Comparison of ENCODE assay signal across 22 cellular contexts in genomic region chr17:80191720-80192265, GRCh38. TPM values are rescaled to one million over a fixed set of nuclear protein-coding genes. Genes with fewer than 3 reads are reported as not detected.
DNase-seq lines count a peak whose midpoint lies in the region; ATAC-seq, FAIRE-seq and TF ChIP-seq lines count a peak whose summit lies in the region.
"Had no signal": no experiment of that assay in that cellular context is flagged by ENCODE, and none has a peak within 500 bp of the region (broad histone marks: within the 10 kb centered on the region; RNA-seq: fewer than 3 reads in every experiment).

No MANE protein-coding gene starts in this region.

- H3K36me3 Mint-ChIP-seq in CD4-positive, alpha-beta T cell (ENCODE audit: low read depth), result no peaks in the 10 kb centered on the region

- H3K27me3 ChIP-seq in keratinocyte (ENCODE audit: control insufficient read depth, extremely low read depth, insufficient read depth, low read length) (peaks cover 5% of the 10 kb centered on the region), suprapubic skin (no peaks in the 10 kb centered on the region)
- no peaks in the 10 kb centered on the region for H3K27me3 ChIP-seq in CD4-positive, alpha-beta T cell (ENCODE audit: control insufficient read depth, insufficient read depth, low read length)
- H3K27me3 ChIP-seq: BE2C had no signal

- dilution Hi-C loops in keratinocyte (cut with MboI; ENCODE audit: extremely low pct_ligation_motif_present, low sequenced_read_pairs), result no loop called here

- TF ChIP-seq POLR2A in suprapubic skin (IDR thresholded peaks at IDR 0.05), result no peak

- no peaks in the 10 kb centered on the region for H3K9me3 ChIP-seq in keratinocyte (ENCODE audit: control insufficient read depth, low read depth, low read length)
- H3K9me3 ChIP-seq in suprapubic skin, result no peaks in the 10 kb centered on the region
- H3K9me3 ChIP-seq in CD4-positive, alpha-beta T cell (ENCODE audit: control insufficient read depth, low read length), result no peaks in the 10 kb centered on the region
- H3K9me3 ChIP-seq: BE2C, gastrocnemius medialis, mucosa of descending colon had no signal

- H3K4me3 ChIP-seq in coronary artery (peak overlapping the region; percentile 17), keratinocyte (ENCODE audit: control insufficient read depth in 2 of 3, extremely low read depth in 1 of 3, insufficient read depth in 2 of 3, low read depth in 1 of 3, low read length in 3 of 3) (peak overlapping the region in 2 of 3 experiments; percentile 34 to 50), suprapubic skin (peak overlapping the region; percentile 30)
- H3K4me3 ChIP-seq: gastrocnemius medialis, GM12878, mucosa of descending colon, SK-N-MC had no signal

- no peaks in the 10 kb centered on the region for H3K4me1 Mint-ChIP-seq in CD4-positive, alpha-beta T cell (ENCODE audit: low read depth)

- TF ChIP-seq EP300 in suprapubic skin (IDR thresholded peaks at IDR 0.05), result no peak

- TF ChIP-seq CTCF in coronary artery (IDR thresholded peaks at IDR 0.05) (no peak), keratinocyte (optimal IDR thresholded peaks at IDR 0.05 in 1 of 3, IDR thresholded peaks at IDR 0.05 in 1 of 3, conservative IDR thresholded peaks at IDR 0.05 in 1 of 3; ENCODE audit: extremely low read depth in 1 of 3, insufficient read depth in 2 of 3, low read length in 3 of 3) (no peak), suprapubic skin (IDR thresholded peaks at IDR 0.05) (no peak)
- no peak for TF ChIP-seq CTCF in CD4-positive, alpha-beta T cell (IDR thresholded peaks at IDR 0.05)

- ATAC-seq in CD4-positive, alpha-beta T cell (ENCODE audit: poor library complexity), result no peak
- no peak for ATAC-seq in HG02970 (IDR thresholded peaks at IDR 0.05; ENCODE audit: low FRiP score, unreplicated experiment)
- ATAC-seq: GM12878 had no signal

- peak overlapping the region; percentile 86 for H3K4me2 ChIP-seq in keratinocyte (ENCODE audit: control insufficient read depth, extremely low read depth, insufficient read depth, low read depth, low read length)
- H3K4me2 ChIP-seq: KMS-11 had no signal

- H3K9me1 ChIP-seq in keratinocyte (ENCODE audit: control insufficient read depth, extremely low read depth, insufficient read depth, low read length), result peaks cover 1% of the 10 kb centered on the region

- no peaks in the 10 kb centered on the region for H3K9me3 Mint-ChIP-seq in CD4-positive, alpha-beta T cell
- H3K9me3 Mint-ChIP-seq: central memory CD8-positive, alpha-beta T cell had no signal

- peaks cover 8% of the 10 kb centered on the region for H3K27me3 Mint-ChIP-seq in CD4-positive, alpha-beta T cell

- H3K4me3 Mint-ChIP-seq in CD4-positive, alpha-beta T cell, result no peak overlapping the region
- H3K4me3 Mint-ChIP-seq: central memory CD8-positive, alpha-beta T cell had no signal

- intact Hi-C loops in CD4-positive, alpha-beta T cell (cut with DNase I, micrococcal nuclease), result loop anchor here in 1 of 2 experiments (5.0 kb wide), 1 partner anchor 176 kb away; no protein-coding TSS in a partner anchor

- no peak overlapping the region for H3K9ac ChIP-seq in keratinocyte (ENCODE audit: control insufficient read depth, extremely low read depth, insufficient read depth, low read length)
- H3K9ac ChIP-seq: KMS-11 had no signal

- no peaks in the 10 kb centered on the region for H4K20me1 ChIP-seq in keratinocyte (ENCODE audit: control insufficient read depth, extremely low read depth, insufficient read depth, low read length)

- peak overlapping the region; percentile 87 for H2AFZ ChIP-seq in keratinocyte (ENCODE audit: control insufficient read depth, low read length)

- 24% methylated on average over 18 of the region's 18 CpGs for WGBS in suprapubic skin

- POLR2A ChIA-PET in CD4-positive, alpha-beta T cell (lab: Charles Lee), result no interaction called here

- H3K27ac ChIP-seq in coronary artery (no peak overlapping the region), keratinocyte (ENCODE audit: control insufficient read depth, insufficient read depth, low read length) (no peak overlapping the region), suprapubic skin (peak overlapping the region; percentile 78)
- H3K27ac ChIP-seq in CD4-positive, alpha-beta T cell (ENCODE audit: low read depth, low read length), result no peak overlapping the region
- H3K27ac ChIP-seq: 22Rv1, KMS-11, SK-N-MC had no signal

- H3K27ac Mint-ChIP-seq in CD4-positive, alpha-beta T cell, result no peak overlapping the region

- CTCF ChIA-PET in CD4-positive, alpha-beta T cell (lab: Charles Lee), result no interaction called here

- peak; percentile 8 for DNase-seq in NCI-H1694 (lab: John Stamatoyannopoulos, UW)
- no peak for DNase-seq in NCI-H1694 treated with DMSO at 0.1 percent for 48 hours (lab: John Stamatoyannopoulos, UW)
- no peak for DNase-seq in coronary artery (ENCODE audit: low spot score)
- no peak for DNase-seq in keratinocyte (ENCODE audit: low read depth, low spot score)
- no peak for DNase-seq in suprapubic skin (ENCODE audit: low spot score in 2 of 2)
- no peak for DNase-seq in CD4-positive, alpha-beta T cell
- no peak for DNase-seq in GM19238 (ENCODE audit: insufficient read length, low spot score)
- DNase-seq: activated gamma-delta T cell; BE2C; DMS 273 treated with DMSO at 0.1 percent for 48 hours; gastrocnemius medialis; GF-D8; mucosa of descending colon; NCI-H1048; stimulated activated CD4-positive, alpha-beta T cell treated with anti-CD3 and anti-CD28 coated beads, Interleukin-2, amount 100 ng/mL, for 48 hours; T1000 had no signal

- no peaks in the 10 kb centered on the region for H3K36me3 ChIP-seq in keratinocyte (ENCODE audit: control insufficient read depth in 2 of 2, extremely low read depth in 1 of 2, insufficient read depth in 2 of 2, low read length in 2 of 2)
- H3K36me3 ChIP-seq in suprapubic skin, result no peaks in the 10 kb centered on the region
- H3K36me3 ChIP-seq: BE2C, gastrocnemius medialis had no signal

- H3K4me1 ChIP-seq in keratinocyte (ENCODE audit: control insufficient read depth, extremely low read depth, insufficient read depth, low read length) (peaks cover 31% of the 10 kb centered on the region), suprapubic skin (peaks cover 43% of the 10 kb centered on the region)
- H3K4me1 ChIP-seq: BE2C had no signal

- H3K79me2 ChIP-seq in keratinocyte (ENCODE audit: control insufficient read depth, insufficient read depth, low read length), result no peaks in the 10 kb centered on the region

- FAIRE-seq in keratinocyte (lab: Jason Lieb, UNC), result no peak
- FAIRE-seq: GM12878 had no signal

RNA-seq across cellular contexts. Expression of gene CARD14, which starts 22.0 kb away (rescaled TPM):
- polyA plus RNA-seq in keratinocyte, result 0.23 to 1.6 TPM (median 0.49 TPM) in 3 replicates
- polyA plus RNA-seq in keratinocyte (2011; ENCODE audit: low read depth), result 11.9 TPM
- 0.23 and 0.57 TPM in 2 replicates for polyA plus RNA-seq in keratinocyte (2011; cell fraction: cytosol; rRNA removed)
- polyA plus RNA-seq in keratinocyte (2011; cell fraction: nucleus; rRNA removed), result 1.1 and 2.5 TPM in 2 replicates
- 0.40 and 9.8 TPM in 2 replicates for polyA plus RNA-seq in keratinocyte (2012; ENCODE audit: low replicate concordance)
- 0.73 to 0.74 TPM in 2 of 3 replicates, not detected in the other for polyA minus RNA-seq in keratinocyte
- not detected for polyA minus RNA-seq in keratinocyte (2011; cell fraction: cytosol; rRNA and poly(A)+ RNA removed)
- 1.3 and 2.2 TPM in 2 replicates for polyA minus RNA-seq in keratinocyte (2011; cell fraction: nucleus; rRNA and poly(A)+ RNA removed)
- 10 to 100 TPM; 32.1 to 92.5 (median 45.3) TPM for total RNA-seq in suprapubic skin
- total RNA-seq in CD4-positive, alpha-beta T cell, result not detected
- total RNA-seq: gastrocnemius medialis, GM12878 had no signal

RNA-seq across cellular contexts. Expression of gene SGSH, which starts 28.3 kb away (rescaled TPM):
- polyA plus RNA-seq in keratinocyte, result 8.9 to 21.5 TPM (median 9.6 TPM) in 3 replicates
- polyA plus RNA-seq in keratinocyte (2011; ENCODE audit: low read depth), result 7.2 TPM
- 5.2 and 9.1 TPM in 2 replicates for polyA plus RNA-seq in keratinocyte (2011; cell fraction: cytosol; rRNA removed)
- 89.8 and 106 TPM in 2 replicates for polyA plus RNA-seq in keratinocyte (2011; cell fraction: nucleus; rRNA removed)
- polyA plus RNA-seq in keratinocyte (2012; ENCODE audit: low replicate concordance), result 11.3 and 23.7 TPM in 2 replicates
- 10.0 to 31.6 TPM (median 10.1 TPM) in 3 replicates for polyA minus RNA-seq in keratinocyte
- 14.4 TPM for polyA minus RNA-seq in keratinocyte (2011; cell fraction: cytosol; rRNA and poly(A)+ RNA removed)
- 28.7 and 33.2 TPM in 2 replicates for polyA minus RNA-seq in keratinocyte (2011; cell fraction: nucleus; rRNA and poly(A)+ RNA removed)
- 10 to 100 TPM; 27.0 to 79.3 (median 31.2) TPM for total RNA-seq in suprapubic skin
- total RNA-seq in CD4-positive, alpha-beta T cell, result 100 to 1,000 TPM in 1 of 2 experiments, 10 to 100 TPM in 1; 97.9 to 102 TPM

RNA-seq across cellular contexts. Expression of gene SLC26A11, which starts 28.4 kb away (rescaled TPM):
- polyA plus RNA-seq in keratinocyte, result 2.2 to 4.7 TPM (median 3.0 TPM) in 3 replicates
- 2.0 TPM for polyA plus RNA-seq in keratinocyte (2011; ENCODE audit: low read depth)
- polyA plus RNA-seq in keratinocyte (2011; cell fraction: cytosol; rRNA removed), result 1.3 and 2.6 TPM in 2 replicates
- polyA plus RNA-seq in keratinocyte (2011; cell fraction: nucleus; rRNA removed), result 15.7 and 21.6 TPM in 2 replicates
- 3.8 and 5.7 TPM in 2 replicates for polyA plus RNA-seq in keratinocyte (2012; ENCODE audit: low replicate concordance)
- 2.2 to 5.7 TPM (median 3.2 TPM) in 3 replicates for polyA minus RNA-seq in keratinocyte
- polyA minus RNA-seq in keratinocyte (2011; cell fraction: cytosol; rRNA and poly(A)+ RNA removed), result 3.3 TPM
- 11.2 and 12.5 TPM in 2 replicates for polyA minus RNA-seq in keratinocyte (2011; cell fraction: nucleus; rRNA and poly(A)+ RNA removed)
- total RNA-seq in suprapubic skin, result 10 to 100 TPM; 14.1 to 38.9 (median 26.5) TPM
- total RNA-seq in CD4-positive, alpha-beta T cell, result 10 to 100 TPM; 46.5 to 50.9 TPM

RNA-seq across cellular contexts. Expression of gene EIF4A3, which starts 44.9 kb away (rescaled TPM):
- 78.9 to 143 TPM (median 125 TPM) in 3 replicates for polyA plus RNA-seq in keratinocyte
- 86.2 TPM for polyA plus RNA-seq in keratinocyte (2011; ENCODE audit: low read depth)
- polyA plus RNA-seq in keratinocyte (2011; cell fraction: cytosol; rRNA removed), result 64.6 and 85.6 TPM in 2 replicates
- 109 and 121 TPM in 2 replicates for polyA plus RNA-seq in keratinocyte (2011; cell fraction: nucleus; rRNA removed)
- polyA plus RNA-seq in keratinocyte (2012; ENCODE audit: low replicate concordance), result 91.3 and 155 TPM in 2 replicates
- polyA minus RNA-seq in keratinocyte, result 38.2 to 96.6 TPM (median 66.7 TPM) in 3 replicates
- polyA minus RNA-seq in keratinocyte (2011; cell fraction: cytosol; rRNA and poly(A)+ RNA removed), result 51.2 TPM
- polyA minus RNA-seq in keratinocyte (2011; cell fraction: nucleus; rRNA and poly(A)+ RNA removed), result 43.3 and 64.2 TPM in 2 replicates
- total RNA-seq in suprapubic skin, result 10 to 100 TPM; 59.8 to 69.2 (median 65.7) TPM
- 10 to 100 TPM; 79.6 to 79.7 TPM for total RNA-seq in CD4-positive, alpha-beta T cell

Comparison
In these comparisons a context has a peak if more than half of its experiments do, and no peak if none do; other contexts are left out.
1. RNA of gene CARD14, which starts 22.0 kb away (total RNA-seq): 32.1 to 92.5 TPM in suprapubic skin; not detected in CD4-positive, alpha-beta T cell; every median in the first group is over 10 times any median in the second.
2. Peak in every context shown above with its lines, with median percentiles within 50 percentile points of each other: H3K4me3 ChIP-seq.